ENCODE assay signal across 9 cellular contexts in genomic region chr2:60484080-60484737, GRCh38.
DNase-seq lines count a peak whose midpoint lies in the region; ATAC-seq and TF ChIP-seq lines count a peak whose summit lies in the region.
"Had no signal": no experiment of that assay in that cellular context is flagged by ENCODE, and none has a peak within 500 bp of the region (broad histone marks: within the 10 kb centered on the region; RNA-seq: fewer than 3 reads in every experiment).

No MANE protein-coding gene starts in this region.

- intact Hi-C loops in aorta (cut with DNase I): no loop called here

- WGBS in aorta, 2 donors: 52 to 57% methylated on average over 11 of the region's 11 CpGs

- no peaks in the 10 kb centered on the region for H3K4me1 ChIP-seq in aorta (ENCODE audit: control insufficient read depth in 1 of 2, insufficient read depth in 2 of 2, low read length in 2 of 2)

- ATAC-seq in HG02678 (IDR thresholded peaks at IDR 0.05; ENCODE audit: unreplicated experiment): peak; percentile 42
- ATAC-seq in aorta (ENCODE audit: low FRiP score): no peak
- ATAC-seq in GM21825 (IDR thresholded peaks at IDR 0.05; ENCODE audit: unreplicated experiment): no peak

- H3K27me3 ChIP-seq in BJ (ENCODE audit: control insufficient read depth, insufficient read depth, low read length) (no peaks in the 10 kb centered on the region), aorta (ENCODE audit: control insufficient read depth in 1 of 2, insufficient read depth in 2 of 2, low read length in 1 of 2) (no peaks in the 10 kb centered on the region)

- DNase-seq in BJ (ENCODE audit: low read depth) (peak; percentile 20), astrocyte of the spinal cord (ENCODE audit: low read depth, low spot score) (peak; percentile 46), medulla oblongata (ENCODE audit: extremely low spot score) (peak; percentile 46), aorta (no peak), NCI-H2081 (lab: John Stamatoyannopoulos, UW) (no peak), SHP77 (lab: John Stamatoyannopoulos, UW) (no peak)
- DNase-seq: activated CD8-positive, alpha-beta memory T cell treated with anti-CD3 and anti-CD28 coated beads, Interleukin-2, amount 50 U/mL, for 48 hours had no signal

- TF ChIP-seq CTCF in BJ (IDR thresholded peaks at IDR 0.05; ENCODE audit: insufficient read depth, low read depth, low read length): no peak
- TF ChIP-seq CTCF in astrocyte of the spinal cord (IDR thresholded peaks at IDR 0.05; ENCODE audit: low read depth, low read length): no peak

- POLR2A ChIA-PET in BJ (lab: Charles Lee): no interaction called here

- H3K36me3 ChIP-seq in BJ (ENCODE audit: control insufficient read depth, insufficient read depth, low read length) (no peaks in the 10 kb centered on the region), aorta (ENCODE audit: control insufficient read depth in 1 of 2, insufficient read depth in 2 of 2, low read length in 1 of 2) (no peaks in the 10 kb centered on the region)

- H3K4me3 ChIP-seq in BJ (ENCODE audit: low read depth, low read length) (no peak overlapping the region), astrocyte of the spinal cord (ENCODE audit: low read depth, low read length) (no peak overlapping the region), aorta (ENCODE audit: low read length in 2 of 2) (no peak overlapping the region)

- CTCF ChIA-PET in BJ (lab: Yijun Ruan, JAX): interaction anchor here (1.1 to 1.6 kb wide), 2 partner anchors 15 to 66 kb away, joined by 5 to 8 read pairs; no protein-coding TSS in a partner anchor

- in situ Hi-C loops in astrocyte of the spinal cord (cut with HindIII; ENCODE audit: low sequenced_read_pairs): no loop called here

- no peaks in the 10 kb centered on the region for H3K9me3 ChIP-seq in aorta (ENCODE audit: control insufficient read depth, low read length)

- no peak overlapping the region for H3K27ac ChIP-seq in aorta (ENCODE audit: low read depth in 1 of 2, low read length in 2 of 2)

Comparison
In these comparisons a context has a peak if more than half of its experiments do, and no peak if none do; other contexts are left out.
1. DNase-seq: peak in BJ (single experiment), astrocyte of the spinal cord (single experiment) and medulla oblongata (single experiment); none in aorta (0 of 2), NCI-H2081 (0 of 2) and SHP77 (0 of 2).